23 cellular contexts compared by ENCODE assay signal in genomic region chr1:230057681-230058565, GRCh38.
"Had no signal": no experiment of that assay in that cellular context is flagged by ENCODE, and none has a peak within 500 bp of the region (broad histone marks: within the 10 kb centered on the region; RNA-seq: fewer than 3 reads in every experiment).

No MANE protein-coding gene starts in this region.

- H3K27me3 ChIP-seq: brain microvascular endothelial cell had no signal

- H3K27ac ChIP-seq: brain microvascular endothelial cell, KMS-11 had no signal

- FAIRE-seq: astrocyte had no signal

- ATAC-seq: activated CD4-positive, CD25-positive, alpha-beta regulatory T cell treated with anti-CD3 and anti-CD28 coated beads, Interleukin-2, amount 50 U/mL, for 24 hours; activated CD8-positive, alpha-beta T cell treated with anti-CD3 and anti-CD28 coated beads, Interleukin-2, amount 10 ng/mL, durations not matched to agents 7 days and 5 days; activated naive CD4-positive, alpha-beta T cell treated with anti-CD3 and anti-CD28 coated beads, Interleukin-2, amount 50 U/mL, for 72 hours; activated naive CD8-positive, alpha-beta T cell treated with anti-CD3 and anti-CD28 coated beads, Interleukin-2, amount 50 U/mL, for 24 hours; T-helper 17 cell had no signal

- H3K9ac ChIP-seq: KMS-11 had no signal

- H3K36me3 ChIP-seq: brain microvascular endothelial cell had no signal

- H3K4me2 ChIP-seq: KMS-11 had no signal

- DNase-seq: activated CD4-positive, alpha-beta T cell treated with anti-CD3 and anti-CD28 coated beads for 4 hours; activated CD8-positive, alpha-beta T cell treated with anti-CD3 and anti-CD28 coated beads, Interleukin-2, amount 10 ng/mL, durations not matched to agents 7 days and 5 days; activated effector memory CD4-positive, alpha-beta T cell treated with anti-CD3 and anti-CD28 coated beads, Interleukin-2, amount 50 U/mL, for 16 hours; activated naive CD4-positive, alpha-beta T cell treated with Interleukin-2 at 50 U/mL for 16 hours; activated naive CD8-positive, alpha-beta T cell treated with anti-CD3 and anti-CD28 coated beads, Interleukin-2, amount 50 U/mL, for 24 hours; activated T-cell treated with anti-CD3 and anti-CD28 coated beads, Interleukin-2, amount 50 U/mL, for 24 hours; amniotic stem cell; brain microvascular endothelial cell; cerebellar nuclear complex; NCI-H1092; NCI-H1417; NCI-H1930; NCI-H2171; NCI-H2227 treated with DMSO at 0.1 percent for 48 hours; NCI-H446 treated with DMSO at 0.1 percent for 48 hours; NCI-H524 treated with DMSO at 0.1 percent for 48 hours; NCI-H748 treated with DMSO at 0.1 percent for 48 hours; SIG-M5; T-helper 17 cell had no signal
